In genomic region chr15:92654662-92655061, GRCh38 we compare ENCODE assay signal across 10 cellular contexts. TPM values are rescaled to one million over a fixed set of nuclear protein-coding genes. Genes with fewer than 3 reads are reported as not detected.
DNase-seq lines count a peak whose midpoint lies in the region; ATAC-seq and TF ChIP-seq lines count a peak whose summit lies in the region.
"Had no signal": no experiment of that assay in that cellular context is flagged by ENCODE, and none has a peak within 500 bp of the region (broad histone marks: within the 10 kb centered on the region; RNA-seq: fewer than 3 reads in every experiment).

No MANE protein-coding gene starts in this region.

- H3K27me3 ChIP-seq in endocrine pancreas (ENCODE audit: control insufficient read depth, insufficient read depth, low read length) (no peaks in the 10 kb centered on the region), sigmoid colon (no peaks in the 10 kb centered on the region)

- H3K9ac ChIP-seq in endocrine pancreas (ENCODE audit: control insufficient read depth, insufficient read depth, low read length): peak overlapping the region; percentile 66

- ATAC-seq in HG03457 (IDR thresholded peaks at IDR 0.05; ENCODE audit: unreplicated experiment) (no peak), HG02981 (IDR thresholded peaks at IDR 0.05; ENCODE audit: unreplicated experiment) (no peak)

- peak overlapping the region in 3 of 4 donors; percentile 41 to 70 (median 59) for H3K27ac ChIP-seq in sigmoid colon

- WGBS in sigmoid colon, 2 donors: 27 to 55% methylated on average over 7 of the region's 7 CpGs

- H3K36me3 ChIP-seq in endocrine pancreas (ENCODE audit: control insufficient read depth, insufficient read depth, low read length) (no peaks in the 10 kb centered on the region), sigmoid colon (no peaks in the 10 kb centered on the region)

- H3K9me3 ChIP-seq in endocrine pancreas (ENCODE audit: control insufficient read depth, low read length) (no peaks in the 10 kb centered on the region), sigmoid colon (no peaks in the 10 kb centered on the region)

- intact Hi-C loops in sigmoid colon (cut with DNase I): no loop called here

- TF ChIP-seq POLR2A in sigmoid colon (IDR thresholded peaks at IDR 0.05): no peak
- TF ChIP-seq POLR2A in erythroblast (IDR thresholded peaks at IDR 0.05; ENCODE audit: low read length): no peak

- no peak for TF ChIP-seq EP300 in sigmoid colon (IDR thresholded peaks at IDR 0.05)

- TF ChIP-seq CTCF in LNCaP clone FGC (IDR thresholded peaks at IDR 0.05; ENCODE audit: control insufficient read depth, extremely low read depth, insufficient read depth) (no peak), sigmoid colon (IDR thresholded peaks at IDR 0.05) (no peak)

- H3K4me1 ChIP-seq in endocrine pancreas (ENCODE audit: control insufficient read depth, insufficient read depth, low read length) (no peaks in the 10 kb centered on the region), sigmoid colon (peaks cover 0 to 36% (median 18%) of the 10 kb centered on the region in 4 donors)

- DNase-seq in NCI-H1092 treated with DMSO at 0.1 percent for 48 hours (lab: John Stamatoyannopoulos, UW) (peak; percentile 37), NCI-H1092 (lab: John Stamatoyannopoulos, UW) (no peak), LNCaP clone FGC (ENCODE audit: low read depth) (no peak), sigmoid colon (no peak), erythroblast (lab: John Stamatoyannopoulos, UW) (no peak)
- DNase-seq: activated CD4-positive, alpha-beta T cell treated with anti-CD3 and anti-CD28 coated beads, Interleukin-2, amount 10 ng/mL, durations not matched to agents 7 days and 5 days; NCI-H226 had no signal

- H3K4me3 ChIP-seq in LNCaP clone FGC (ENCODE audit: low read depth, low read length) (peak overlapping the region; percentile 65), endocrine pancreas (ENCODE audit: control insufficient read depth, insufficient read depth, low read length) (peak overlapping the region; percentile 65), sigmoid colon (peak overlapping the region; percentile 36 to 72 (median 57))

RNA-seq across cellular contexts. Expression of gene FAM174B, which starts 0.9 kb away (rescaled TPM):
- 10 to 100 TPM in 1 of 4 donors, 1 to 10 TPM in 3; 5.3 to 38.9 (median 6.1) TPM for total RNA-seq in sigmoid colon
- 10 to 100 TPM in 1 of 3 donors, 1 to 10 TPM in 2; 8.1 to 19.8 (median 9.5) TPM for polyA plus RNA-seq in sigmoid colon
